ENCODE assay signal across 9 cellular contexts in the genomic region with DNA sequence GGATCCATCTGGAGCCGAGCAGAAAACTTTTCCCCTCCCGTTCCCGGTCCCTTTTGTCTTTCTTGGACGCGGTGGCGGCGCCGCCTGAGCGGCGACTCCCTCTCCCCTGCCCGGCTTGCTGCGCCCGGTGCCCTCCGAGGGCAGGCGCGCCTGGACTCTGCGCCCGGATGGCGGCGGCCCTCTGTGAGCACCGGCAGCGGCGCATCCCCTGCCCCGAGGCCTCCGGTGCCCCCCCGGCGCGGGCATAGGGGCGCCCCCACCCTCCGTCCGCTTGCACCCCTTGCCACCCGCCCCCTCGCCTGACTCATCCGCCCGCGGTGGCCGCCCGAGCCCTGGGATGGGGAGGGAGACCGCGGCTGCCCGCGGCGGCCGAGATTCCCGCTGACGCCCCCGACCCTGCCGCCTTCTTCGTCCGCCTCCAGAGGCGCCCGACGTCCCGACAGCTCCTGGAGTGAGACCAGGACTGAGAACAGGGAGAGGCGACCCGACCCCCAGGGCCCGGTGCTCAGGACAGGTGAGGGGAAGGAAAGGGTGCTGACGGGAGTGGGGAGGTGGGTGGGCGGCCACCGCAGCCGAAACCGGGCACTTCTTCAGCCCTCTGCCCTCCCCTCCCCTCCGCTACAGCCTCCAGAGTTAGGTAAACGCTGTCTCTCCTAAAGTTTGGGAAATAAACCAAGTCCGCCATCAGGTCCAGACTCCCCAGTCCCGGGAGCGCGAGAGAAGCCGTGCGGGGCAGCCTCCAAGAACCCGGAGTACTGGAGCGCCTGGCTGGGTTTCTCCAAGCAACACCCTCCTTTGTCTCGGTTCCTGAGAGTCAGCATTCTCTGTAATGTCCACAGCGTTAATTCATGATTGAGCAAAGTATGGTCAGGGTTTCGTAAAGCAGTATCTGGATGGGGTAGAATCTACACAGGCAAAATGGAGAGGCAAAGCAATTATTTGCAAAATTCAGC. TPM values are rescaled to one million over a fixed set of nuclear protein-coding genes. Genes with fewer than 3 reads are reported as not detected.
DNase-seq lines count a peak whose midpoint lies in the region; ATAC-seq and TF ChIP-seq lines count a peak whose summit lies in the region.
"Had no signal": no experiment of that assay in that cellular context is flagged by ENCODE, and none has a peak within 500 bp of the region (broad histone marks: within the 10 kb centered on the region; RNA-seq: fewer than 3 reads in every experiment).

A gene (plus strand): TSS at position 7 of the 953 bp plus-strand sequence. CDS start 74,406 bp downstream, outside the sequence.

- no peaks in the 10 kb centered on the region for H3K36me3 ChIP-seq in Peyer's patch
- H3K36me3 ChIP-seq in prostate gland = no peaks in the 10 kb centered on the region
- no peaks in the 10 kb centered on the region for H3K36me3 ChIP-seq in Karpas-422 (ENCODE audit: insufficient read depth, low read length)
- H3K36me3 ChIP-seq: neutrophil had no signal

- peaks cover 0 to 3% of the 10 kb centered on the region in 2 donors for H3K27me3 ChIP-seq in Peyer's patch
- H3K27me3 ChIP-seq in right cardiac atrium (ENCODE audit: control insufficient read depth, insufficient read depth) = no peaks in the 10 kb centered on the region
- peaks cover 7% of the 10 kb centered on the region for H3K27me3 ChIP-seq in prostate gland (replicated peaks; ENCODE audit: insufficient read depth)
- no peaks in the 10 kb centered on the region for H3K27me3 ChIP-seq in Karpas-422 (ENCODE audit: low read length)

- DNase-seq in AG08396 (ENCODE audit: low spot score) (peak; percentile 84), Peyer's patch (peak in 2 of 3 donors; percentile 64 to 67), right cardiac atrium (peak; percentile 27 to 59 (median 48)), prostate gland (ENCODE audit: low spot score) (no peak), Karpas-422 (no peak)
- peak; percentile 49 for DNase-seq in activated naive CD8-positive, alpha-beta T cell treated with anti-CD3 and anti-CD28 coated beads, Interleukin-2, amount 50 U/mL, for 24 hours

- TF ChIP-seq CTCF in Peyer's patch (IDR thresholded peaks at IDR 0.05) = no peak
- TF ChIP-seq CTCF in prostate gland (IDR thresholded peaks at IDR 0.05) = no peak

- H3K27ac ChIP-seq in Peyer's patch (peak within 1 kb of the TSS; percentile 55 to 81 (median 67)), right cardiac atrium (ENCODE audit: low read length) (no peak within 1 kb of the TSS), prostate gland (peak within 1 kb of the TSS in 1 of 2 donors; percentile 41), Karpas-422 (ENCODE audit: low read length) (no peak within 1 kb of the TSS)
- H3K27ac ChIP-seq: neutrophil had no signal

- peak within 1 kb of the TSS; percentile 64 for H3K4me3 Mint-ChIP-seq in activated naive CD8-positive, alpha-beta T cell treated with anti-CD3 and anti-CD28 coated beads, Interleukin-2, amount 50 U/mL, for 24 hours

- TF ChIP-seq POLR2A in Peyer's patch (IDR thresholded peaks at IDR 0.05) (peak in 1 of 2 donors; percentile 48), prostate gland (IDR thresholded peaks at IDR 0.05) (no peak)

- H3K36me3 Mint-ChIP-seq in activated naive CD8-positive, alpha-beta T cell treated with anti-CD3 and anti-CD28 coated beads, Interleukin-2, amount 50 U/mL, for 24 hours (ENCODE audit: low read depth) = no peaks in the 10 kb centered on the region

- H3K9me3 Mint-ChIP-seq in activated naive CD8-positive, alpha-beta T cell treated with anti-CD3 and anti-CD28 coated beads, Interleukin-2, amount 50 U/mL, for 24 hours = peaks cover 6% of the 10 kb centered on the region

- peaks cover 38% of the 10 kb centered on the region for H3K27me3 Mint-ChIP-seq in activated naive CD8-positive, alpha-beta T cell treated with anti-CD3 and anti-CD28 coated beads, Interleukin-2, amount 50 U/mL, for 24 hours

- H3K4me2 ChIP-seq in Karpas-422 (ENCODE audit: low read depth, low read length, poor library complexity, severe bottlenecking) = no peak within 1 kb of the TSS

- intact Hi-C loops in right cardiac atrium (cut with DNase I) (no loop called here), prostate gland (cut with DNase I) (no loop called here)

- H3K79me2 ChIP-seq in Karpas-422 (ENCODE audit: low read length) = no peaks in the 10 kb centered on the region

- WGBS in right cardiac atrium = 2% methylated on average over 75 of the region's 75 CpGs
- 1% methylated on average over 46 of the region's 75 CpGs for WGBS in prostate gland

- H3K27ac Mint-ChIP-seq in activated naive CD8-positive, alpha-beta T cell treated with anti-CD3 and anti-CD28 coated beads, Interleukin-2, amount 50 U/mL, for 24 hours = no peak within 1 kb of the TSS

- no peaks in the 10 kb centered on the region for H3K9me2 ChIP-seq in Karpas-422 (replicated peaks; ENCODE audit: insufficient read depth, low read length)

- H3K9ac ChIP-seq in Karpas-422 (ENCODE audit: low read length) = no peak within 1 kb of the TSS

- ATAC-seq in GM19463 (IDR thresholded peaks at IDR 0.05; ENCODE audit: unreplicated experiment) (peak; percentile 21), right cardiac atrium (peak; percentile 66 to 73), GM21390 (IDR thresholded peaks at IDR 0.05; ENCODE audit: unreplicated experiment) (no peak)
- peak; percentile 52 for ATAC-seq in activated naive CD8-positive, alpha-beta T cell treated with anti-CD3 and anti-CD28 coated beads, Interleukin-2, amount 50 U/mL, for 24 hours

- peak within 1 kb of the TSS; percentile 49 to 82 (median 68) for H3K4me3 ChIP-seq in Peyer's patch
- H3K4me3 ChIP-seq in right cardiac atrium (ENCODE audit: low read length) = peak within 1 kb of the TSS; percentile 64
- peak within 1 kb of the TSS; percentile 26 to 35 for H3K4me3 ChIP-seq in prostate gland
- no peak within 1 kb of the TSS for H3K4me3 ChIP-seq in Karpas-422 (ENCODE audit: low read length)

- peaks cover 17% of the 10 kb centered on the region for H3K4me1 Mint-ChIP-seq in activated naive CD8-positive, alpha-beta T cell treated with anti-CD3 and anti-CD28 coated beads, Interleukin-2, amount 50 U/mL, for 24 hours

- H2AFZ ChIP-seq in Karpas-422 (ENCODE audit: low read length) = no peak within 1 kb of the TSS

- H3K9me3 ChIP-seq in Peyer's patch = no peaks in the 10 kb centered on the region
- H3K9me3 ChIP-seq in right cardiac atrium (ENCODE audit: control insufficient read depth, low read length) = no peaks in the 10 kb centered on the region
- no peaks in the 10 kb centered on the region for H3K9me3 ChIP-seq in prostate gland
- no peaks in the 10 kb centered on the region for H3K9me3 ChIP-seq in Karpas-422 (ENCODE audit: low read length)
- H3K9me3 ChIP-seq: neutrophil had no signal

- H3K4me1 ChIP-seq in Peyer's patch (peaks cover 0 to 12% (median 0%) of the 10 kb centered on the region in 4 donors), right cardiac atrium (ENCODE audit: control insufficient read depth, insufficient read depth, low read length) (no peaks in the 10 kb centered on the region), prostate gland (replicated peaks) (no peaks in the 10 kb centered on the region), Karpas-422 (ENCODE audit: low read length) (no peaks in the 10 kb centered on the region)

- H4K20me1 ChIP-seq in Karpas-422 (ENCODE audit: insufficient read depth, low read depth, low read length) = no peaks in the 10 kb centered on the region

RNA-seq across cellular contexts. Expression of the gene that starts here (rescaled TPM):
- total RNA-seq in Peyer's patch (1 to 10 TPM; 2.5 to 8.7 (median 5.2) TPM), right cardiac atrium (under 1 TPM; 0.14 to 0.45 (median 0.26) TPM), prostate gland (1 to 10 TPM in 1 of 2 donors, under 1 TPM in 1; 0.87 to 5.1 TPM)
- 0.27 TPM for polyA plus RNA-seq in right cardiac atrium
- not detected in 2 replicates for total RNA-seq in Karpas-422 (2014; rRNA removed; shearing (Covaris generic); ENCODE audit: low replicate concordance)

Comparison
In these comparisons a context has a peak if more than half of its experiments do, and no peak if none do; other contexts are left out.
1. Peak in DNase-seq, ATAC-seq and H3K4me3 ChIP-seq in right cardiac atrium; RNA of the gene not detected or under 1 TPM.
2. DNase-seq: peak in AG08396 (single experiment), Peyer's patch (2 of 3) and activated naive CD8-positive, alpha-beta T cell treated with anti-CD3 and anti-CD28 coated beads, Interleukin-2, amount 50 U/mL, for 24 hours (single experiment); none in prostate gland (single experiment) and Karpas-422 (single experiment).
3. H3K27ac ChIP-seq: peak in Peyer's patch (4 of 4); none in right cardiac atrium (single experiment) and Karpas-422 (single experiment).